1 cellular context compared by ENCODE assay signal in the genomic region with DNA sequence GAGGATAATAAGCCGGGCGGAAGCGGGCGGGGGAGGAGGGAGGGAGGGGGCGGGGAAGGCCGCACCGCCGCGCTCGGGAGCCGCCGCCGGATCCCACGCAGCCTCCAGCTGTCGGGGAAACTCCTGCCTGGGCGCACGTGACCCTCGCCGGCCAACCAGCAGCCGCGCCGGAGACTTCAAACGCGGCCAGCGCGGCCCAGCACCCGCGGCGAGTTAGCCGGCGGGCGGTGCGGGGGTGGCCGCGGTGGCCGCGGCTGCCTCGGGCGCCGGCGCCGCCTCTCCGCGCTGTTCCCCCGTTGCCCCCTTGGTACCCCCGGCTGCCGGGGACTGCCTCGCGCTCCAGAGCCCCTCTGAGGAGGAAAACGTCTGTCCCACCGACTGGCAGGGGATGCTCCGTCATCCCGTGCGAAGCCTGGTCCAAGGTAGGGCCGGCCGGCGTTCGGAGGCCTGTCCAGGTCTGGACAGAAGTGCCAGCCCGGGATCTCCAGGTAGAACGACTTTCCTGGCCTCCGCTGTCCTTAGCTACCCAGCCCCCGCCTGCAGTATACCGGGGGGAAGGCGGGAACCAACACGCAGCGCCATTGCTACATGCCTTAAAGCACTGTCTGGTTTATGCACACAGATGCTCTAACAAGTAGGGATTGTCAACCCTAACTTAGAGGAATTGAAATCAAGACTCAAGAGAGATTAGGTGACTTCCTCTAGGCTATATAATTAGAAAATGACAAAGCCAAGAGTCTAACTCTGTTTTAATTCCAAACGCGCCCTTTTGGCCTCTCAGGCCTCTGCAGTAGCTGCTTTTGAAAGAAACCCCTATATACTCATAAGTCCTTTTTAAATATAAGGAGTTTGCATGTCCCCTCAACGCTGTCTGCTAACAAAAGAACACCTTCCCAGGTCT.
TF ChIP-seq lines count a peak whose summit lies in the region.

A gene with protein sequence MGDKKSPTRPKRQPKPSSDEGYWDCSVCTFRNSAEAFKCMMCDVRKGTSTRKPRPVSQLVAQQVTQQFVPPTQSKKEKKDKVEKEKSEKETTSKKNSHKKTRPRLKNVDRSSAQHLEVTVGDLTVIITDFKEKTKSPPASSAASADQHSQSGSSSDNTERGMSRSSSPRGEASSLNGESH (minus strand): TSS at position 9 of the 901 bp plus-strand sequence. CDS start 68 bp downstream, outside the sequence.

TF ChIP-seq in HepG2, 621 proteins besides CTCF, POLR2A, EP300 and RAD21 (continued from another document and continues in another):
- TF ChIP-seq ZNF879 (CRISPR knock-in tag; IDR thresholded peaks at IDR 0.05) (no peak), TCF12 (IDR thresholded peaks at IDR 0.05) (no peak), TCF12 (CRISPR knock-in tag; IDR thresholded peaks at IDR 0.05) (no peak), SRSF9 (IDR thresholded peaks at IDR 0.05; ENCODE audit: borderline replicate concordance, insufficient read depth, low read depth, low read length, poor library complexity, severe bottlenecking) (no peak), HOXA7 (CRISPR knock-in tag; IDR thresholded peaks at IDR 0.05) (no peak), ZNF329 (CRISPR knock-in tag; IDR thresholded peaks at IDR 0.05; ENCODE audit: low read depth) (0 out of 2 replicates have a peak, but pooled peaks have one; percentile 43), SALL2 (CRISPR knock-in tag; IDR thresholded peaks at IDR 0.05) (no peak), ZFAT (CRISPR knock-in tag; conservative IDR thresholded peaks at IDR 0.05) (no peak), ZSCAN9 (CRISPR knock-in tag; IDR thresholded peaks at IDR 0.05; ENCODE audit: borderline replicate concordance) (no peak; the same call in 1 of the 2 replicates), ZNF496 (CRISPR knock-in tag; IDR thresholded peaks at IDR 0.05; ENCODE audit: insufficient replicate concordance) (no peak), PHF21A (CRISPR knock-in tag; IDR thresholded peaks at IDR 0.05) (no peak), ZNF678 (CRISPR knock-in tag; IDR thresholded peaks at IDR 0.05) (no peak), ETV6 (CRISPR knock-in tag; conservative IDR thresholded peaks at IDR 0.05) (peak; percentile 55; the same call in 1 of the 2 replicates), JUNB (CRISPR knock-in tag; IDR thresholded peaks at IDR 0.05; ENCODE audit: borderline replicate concordance) (no peak), ZNF749 (CRISPR knock-in tag; IDR thresholded peaks at IDR 0.05; ENCODE audit: borderline replicate concordance) (no peak), NFE2 (CRISPR knock-in tag; IDR thresholded peaks at IDR 0.05) (no peak), ZNF451 (CRISPR knock-in tag; IDR thresholded peaks at IDR 0.05) (0 out of 2 replicates have a peak, but pooled peaks have one; percentile 53), ISX (CRISPR knock-in tag; conservative IDR thresholded peaks at IDR 0.05) (no peak), HIVEP1 (CRISPR knock-in tag; IDR thresholded peaks at IDR 0.05) (no peak), CHCHD3 (CRISPR knock-in tag; IDR thresholded peaks at IDR 0.05) (no peak), ARNTL (CRISPR knock-in tag; IDR thresholded peaks at IDR 0.05) (no peak), FOXP1 (IDR thresholded peaks at IDR 0.05) (no peak), FOXP1 (CRISPR knock-in tag; IDR thresholded peaks at IDR 0.05) (no peak), HOXA5 (CRISPR knock-in tag; IDR thresholded peaks at IDR 0.05) (no peak), MLLT10 (CRISPR knock-in tag; IDR thresholded peaks at IDR 0.05) (no peak)
- TF ChIP-seq, protein P1, sequence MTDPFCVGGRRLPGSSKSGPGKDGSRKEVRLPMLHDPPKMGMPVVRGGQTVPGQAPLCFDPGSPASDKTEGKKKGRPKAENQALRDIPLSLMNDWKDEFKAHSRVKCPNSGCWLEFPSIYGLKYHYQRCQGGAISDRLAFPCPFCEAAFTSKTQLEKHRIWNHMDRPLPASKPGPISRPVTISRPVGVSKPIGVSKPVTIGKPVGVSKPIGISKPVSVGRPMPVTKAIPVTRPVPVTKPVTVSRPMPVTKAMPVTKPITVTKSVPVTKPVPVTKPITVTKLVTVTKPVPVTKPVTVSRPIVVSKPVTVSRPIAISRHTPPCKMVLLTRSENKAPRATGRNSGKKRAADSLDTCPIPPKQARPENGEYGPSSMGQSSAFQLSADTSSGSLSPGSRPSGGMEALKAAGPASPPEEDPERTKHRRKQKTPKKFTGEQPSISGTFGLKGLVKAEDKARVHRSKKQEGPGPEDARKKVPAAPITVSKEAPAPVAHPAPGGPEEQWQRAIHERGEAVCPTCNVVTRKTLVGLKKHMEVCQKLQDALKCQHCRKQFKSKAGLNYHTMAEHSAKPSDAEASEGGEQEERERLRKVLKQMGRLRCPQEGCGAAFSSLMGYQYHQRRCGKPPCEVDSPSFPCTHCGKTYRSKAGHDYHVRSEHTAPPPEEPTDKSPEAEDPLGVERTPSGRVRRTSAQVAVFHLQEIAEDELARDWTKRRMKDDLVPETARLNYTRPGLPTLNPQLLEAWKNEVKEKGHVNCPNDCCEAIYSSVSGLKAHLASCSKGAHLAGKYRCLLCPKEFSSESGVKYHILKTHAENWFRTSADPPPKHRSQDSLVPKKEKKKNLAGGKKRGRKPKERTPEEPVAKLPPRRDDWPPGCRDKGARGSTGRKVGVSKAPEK (CRISPR knock-in tag; IDR thresholded peaks at IDR 0.05; ENCODE audit: borderline replicate concordance): 0 out of 2 replicates have a peak, but pooled peaks have one; percentile 50
- TF ChIP-seq, protein P2, sequence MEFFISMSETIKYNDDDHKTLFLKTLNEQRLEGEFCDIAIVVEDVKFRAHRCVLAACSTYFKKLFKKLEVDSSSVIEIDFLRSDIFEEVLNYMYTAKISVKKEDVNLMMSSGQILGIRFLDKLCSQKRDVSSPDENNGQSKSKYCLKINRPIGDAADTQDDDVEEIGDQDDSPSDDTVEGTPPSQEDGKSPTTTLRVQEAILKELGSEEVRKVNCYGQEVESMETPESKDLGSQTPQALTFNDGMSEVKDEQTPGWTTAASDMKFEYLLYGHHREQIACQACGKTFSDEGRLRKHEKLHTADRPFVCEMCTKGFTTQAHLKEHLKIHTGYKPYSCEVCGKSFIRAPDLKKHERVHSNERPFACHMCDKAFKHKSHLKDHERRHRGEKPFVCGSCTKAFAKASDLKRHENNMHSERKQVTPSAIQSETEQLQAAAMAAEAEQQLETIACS (CRISPR knock-in tag; IDR thresholded peaks at IDR 0.05): no peak
- TF ChIP-seq, protein P3, sequence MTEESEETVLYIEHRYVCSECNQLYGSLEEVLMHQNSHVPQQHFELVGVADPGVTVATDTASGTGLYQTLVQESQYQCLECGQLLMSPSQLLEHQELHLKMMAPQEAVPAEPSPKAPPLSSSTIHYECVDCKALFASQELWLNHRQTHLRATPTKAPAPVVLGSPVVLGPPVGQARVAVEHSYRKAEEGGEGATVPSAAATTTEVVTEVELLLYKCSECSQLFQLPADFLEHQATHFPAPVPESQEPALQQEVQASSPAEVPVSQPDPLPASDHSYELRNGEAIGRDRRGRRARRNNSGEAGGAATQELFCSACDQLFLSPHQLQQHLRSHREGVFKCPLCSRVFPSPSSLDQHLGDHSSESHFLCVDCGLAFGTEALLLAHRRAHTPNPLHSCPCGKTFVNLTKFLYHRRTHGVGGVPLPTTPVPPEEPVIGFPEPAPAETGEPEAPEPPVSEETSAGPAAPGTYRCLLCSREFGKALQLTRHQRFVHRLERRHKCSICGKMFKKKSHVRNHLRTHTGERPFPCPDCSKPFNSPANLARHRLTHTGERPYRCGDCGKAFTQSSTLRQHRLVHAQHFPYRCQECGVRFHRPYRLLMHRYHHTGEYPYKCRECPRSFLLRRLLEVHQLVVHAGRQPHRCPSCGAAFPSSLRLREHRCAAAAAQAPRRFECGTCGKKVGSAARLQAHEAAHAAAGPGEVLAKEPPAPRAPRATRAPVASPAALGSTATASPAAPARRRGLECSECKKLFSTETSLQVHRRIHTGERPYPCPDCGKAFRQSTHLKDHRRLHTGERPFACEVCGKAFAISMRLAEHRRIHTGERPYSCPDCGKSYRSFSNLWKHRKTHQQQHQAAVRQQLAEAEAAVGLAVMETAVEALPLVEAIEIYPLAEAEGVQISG (CRISPR knock-in tag; IDR thresholded peaks at IDR 0.05): peak; percentile 42
- TF ChIP-seq, protein P4, sequence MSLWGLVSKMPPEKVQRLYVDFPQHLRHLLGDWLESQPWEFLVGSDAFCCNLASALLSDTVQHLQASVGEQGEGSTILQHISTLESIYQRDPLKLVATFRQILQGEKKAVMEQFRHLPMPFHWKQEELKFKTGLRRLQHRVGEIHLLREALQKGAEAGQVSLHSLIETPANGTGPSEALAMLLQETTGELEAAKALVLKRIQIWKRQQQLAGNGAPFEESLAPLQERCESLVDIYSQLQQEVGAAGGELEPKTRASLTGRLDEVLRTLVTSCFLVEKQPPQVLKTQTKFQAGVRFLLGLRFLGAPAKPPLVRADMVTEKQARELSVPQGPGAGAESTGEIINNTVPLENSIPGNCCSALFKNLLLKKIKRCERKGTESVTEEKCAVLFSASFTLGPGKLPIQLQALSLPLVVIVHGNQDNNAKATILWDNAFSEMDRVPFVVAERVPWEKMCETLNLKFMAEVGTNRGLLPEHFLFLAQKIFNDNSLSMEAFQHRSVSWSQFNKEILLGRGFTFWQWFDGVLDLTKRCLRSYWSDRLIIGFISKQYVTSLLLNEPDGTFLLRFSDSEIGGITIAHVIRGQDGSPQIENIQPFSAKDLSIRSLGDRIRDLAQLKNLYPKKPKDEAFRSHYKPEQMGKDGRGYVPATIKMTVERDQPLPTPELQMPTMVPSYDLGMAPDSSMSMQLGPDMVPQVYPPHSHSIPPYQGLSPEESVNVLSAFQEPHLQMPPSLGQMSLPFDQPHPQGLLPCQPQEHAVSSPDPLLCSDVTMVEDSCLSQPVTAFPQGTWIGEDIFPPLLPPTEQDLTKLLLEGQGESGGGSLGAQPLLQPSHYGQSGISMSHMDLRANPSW (CRISPR knock-in tag; IDR thresholded peaks at IDR 0.05; ENCODE audit: borderline replicate concordance): no peak
- TF ChIP-seq, protein P5, sequence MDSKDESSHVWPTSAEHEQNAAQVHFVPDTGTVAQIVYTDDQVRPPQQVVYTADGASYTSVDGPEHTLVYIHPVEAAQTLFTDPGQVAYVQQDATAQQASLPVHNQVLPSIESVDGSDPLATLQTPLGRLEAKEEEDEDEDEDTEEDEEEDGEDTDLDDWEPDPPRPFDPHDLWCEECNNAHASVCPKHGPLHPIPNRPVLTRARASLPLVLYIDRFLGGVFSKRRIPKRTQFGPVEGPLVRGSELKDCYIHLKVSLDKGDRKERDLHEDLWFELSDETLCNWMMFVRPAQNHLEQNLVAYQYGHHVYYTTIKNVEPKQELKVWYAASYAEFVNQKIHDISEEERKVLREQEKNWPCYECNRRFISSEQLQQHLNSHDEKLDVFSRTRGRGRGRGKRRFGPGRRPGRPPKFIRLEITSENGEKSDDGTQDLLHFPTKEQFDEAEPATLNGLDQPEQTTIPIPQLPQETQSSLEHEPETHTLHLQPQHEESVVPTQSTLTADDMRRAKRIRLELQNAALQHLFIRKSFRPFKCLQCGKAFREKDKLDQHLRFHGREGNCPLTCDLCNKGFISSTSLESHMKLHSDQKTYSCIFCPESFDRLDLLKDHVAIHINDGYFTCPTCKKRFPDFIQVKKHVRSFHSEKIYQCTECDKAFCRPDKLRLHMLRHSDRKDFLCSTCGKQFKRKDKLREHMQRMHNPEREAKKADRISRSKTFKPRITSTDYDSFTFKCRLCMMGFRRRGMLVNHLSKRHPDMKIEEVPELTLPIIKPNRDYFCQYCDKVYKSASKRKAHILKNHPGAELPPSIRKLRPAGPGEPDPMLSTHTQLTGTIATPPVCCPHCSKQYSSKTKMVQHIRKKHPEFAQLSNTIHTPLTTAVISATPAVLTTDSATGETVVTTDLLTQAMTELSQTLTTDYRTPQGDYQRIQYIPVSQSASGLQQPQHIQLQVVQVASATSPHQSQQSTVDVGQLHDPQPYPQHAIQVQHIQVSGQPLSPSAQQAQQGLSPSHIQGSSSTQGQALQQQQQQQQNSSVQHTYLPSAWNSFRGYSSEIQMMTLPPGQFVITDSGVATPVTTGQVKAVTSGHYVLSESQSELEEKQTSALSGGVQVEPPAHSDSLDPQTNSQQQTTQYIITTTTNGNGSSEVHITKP (CRISPR knock-in tag; IDR thresholded peaks at IDR 0.05; ENCODE audit: low read depth): no peak
- TF ChIP-seq, protein P6, sequence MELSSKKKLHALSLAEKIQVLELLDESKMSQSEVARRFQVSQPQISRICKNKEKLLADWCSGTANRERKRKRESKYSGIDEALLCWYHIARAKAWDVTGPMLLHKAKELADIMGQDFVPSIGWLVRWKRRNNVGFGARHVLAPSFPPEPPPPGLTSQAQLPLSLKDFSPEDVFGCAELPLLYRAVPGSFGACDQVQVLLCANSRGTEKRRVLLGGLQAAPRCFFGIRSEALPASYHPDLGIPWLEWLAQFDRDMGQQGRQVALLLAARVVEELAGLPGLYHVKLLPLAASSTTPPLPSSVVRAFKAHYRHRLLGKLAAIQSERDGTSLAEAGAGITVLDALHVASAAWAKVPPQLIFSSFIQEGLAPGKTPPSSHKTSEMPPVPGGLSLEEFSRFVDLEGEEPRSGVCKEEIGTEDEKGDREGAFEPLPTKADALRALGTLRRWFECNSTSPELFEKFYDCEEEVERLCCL (CRISPR knock-in tag; IDR thresholded peaks at IDR 0.05; ENCODE audit: borderline replicate concordance): no peak
- TF ChIP-seq, protein P7, sequence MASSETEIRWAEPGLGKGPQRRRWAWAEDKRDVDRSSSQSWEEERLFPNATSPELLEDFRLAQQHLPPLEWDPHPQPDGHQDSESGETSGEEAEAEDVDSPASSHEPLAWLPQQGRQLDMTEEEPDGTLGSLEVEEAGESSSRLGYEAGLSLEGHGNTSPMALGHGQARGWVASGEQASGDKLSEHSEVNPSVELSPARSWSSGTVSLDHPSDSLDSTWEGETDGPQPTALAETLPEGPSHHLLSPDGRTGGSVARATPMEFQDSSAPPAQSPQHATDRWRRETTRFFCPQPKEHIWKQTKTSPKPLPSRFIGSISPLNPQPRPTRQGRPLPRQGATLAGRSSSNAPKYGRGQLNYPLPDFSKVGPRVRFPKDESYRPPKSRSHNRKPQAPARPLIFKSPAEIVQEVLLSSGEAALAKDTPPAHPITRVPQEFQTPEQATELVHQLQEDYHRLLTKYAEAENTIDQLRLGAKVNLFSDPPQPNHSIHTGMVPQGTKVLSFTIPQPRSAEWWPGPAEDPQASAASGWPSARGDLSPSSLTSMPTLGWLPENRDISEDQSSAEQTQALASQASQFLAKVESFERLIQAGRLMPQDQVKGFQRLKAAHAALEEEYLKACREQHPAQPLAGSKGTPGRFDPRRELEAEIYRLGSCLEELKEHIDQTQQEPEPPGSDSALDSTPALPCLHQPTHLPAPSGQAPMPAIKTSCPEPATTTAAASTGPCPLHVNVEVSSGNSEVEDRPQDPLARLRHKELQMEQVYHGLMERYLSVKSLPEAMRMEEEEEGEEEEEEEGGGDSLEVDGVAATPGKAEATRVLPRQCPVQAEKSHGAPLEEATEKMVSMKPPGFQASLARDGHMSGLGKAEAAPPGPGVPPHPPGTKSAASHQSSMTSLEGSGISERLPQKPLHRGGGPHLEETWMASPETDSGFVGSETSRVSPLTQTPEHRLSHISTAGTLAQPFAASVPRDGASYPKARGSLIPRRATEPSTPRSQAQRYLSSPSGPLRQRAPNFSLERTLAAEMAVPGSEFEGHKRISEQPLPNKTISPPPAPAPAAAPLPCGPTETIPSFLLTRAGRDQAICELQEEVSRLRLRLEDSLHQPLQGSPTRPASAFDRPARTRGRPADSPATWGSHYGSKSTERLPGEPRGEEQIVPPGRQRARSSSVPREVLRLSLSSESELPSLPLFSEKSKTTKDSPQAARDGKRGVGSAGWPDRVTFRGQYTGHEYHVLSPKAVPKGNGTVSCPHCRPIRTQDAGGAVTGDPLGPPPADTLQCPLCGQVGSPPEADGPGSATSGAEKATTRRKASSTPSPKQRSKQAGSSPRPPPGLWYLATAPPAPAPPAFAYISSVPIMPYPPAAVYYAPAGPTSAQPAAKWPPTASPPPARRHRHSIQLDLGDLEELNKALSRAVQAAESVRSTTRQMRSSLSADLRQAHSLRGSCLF (CRISPR knock-in tag; IDR thresholded peaks at IDR 0.05; ENCODE audit: borderline replicate concordance): no peak
- TF ChIP-seq, protein P8, sequence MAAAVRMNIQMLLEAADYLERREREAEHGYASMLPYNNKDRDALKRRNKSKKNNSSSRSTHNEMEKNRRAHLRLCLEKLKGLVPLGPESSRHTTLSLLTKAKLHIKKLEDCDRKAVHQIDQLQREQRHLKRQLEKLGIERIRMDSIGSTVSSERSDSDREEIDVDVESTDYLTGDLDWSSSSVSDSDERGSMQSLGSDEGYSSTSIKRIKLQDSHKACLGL (CRISPR knock-in tag; IDR thresholded peaks at IDR 0.05): no peak
